ENCODE assay signal across 8 cellular contexts in the genomic region with DNA sequence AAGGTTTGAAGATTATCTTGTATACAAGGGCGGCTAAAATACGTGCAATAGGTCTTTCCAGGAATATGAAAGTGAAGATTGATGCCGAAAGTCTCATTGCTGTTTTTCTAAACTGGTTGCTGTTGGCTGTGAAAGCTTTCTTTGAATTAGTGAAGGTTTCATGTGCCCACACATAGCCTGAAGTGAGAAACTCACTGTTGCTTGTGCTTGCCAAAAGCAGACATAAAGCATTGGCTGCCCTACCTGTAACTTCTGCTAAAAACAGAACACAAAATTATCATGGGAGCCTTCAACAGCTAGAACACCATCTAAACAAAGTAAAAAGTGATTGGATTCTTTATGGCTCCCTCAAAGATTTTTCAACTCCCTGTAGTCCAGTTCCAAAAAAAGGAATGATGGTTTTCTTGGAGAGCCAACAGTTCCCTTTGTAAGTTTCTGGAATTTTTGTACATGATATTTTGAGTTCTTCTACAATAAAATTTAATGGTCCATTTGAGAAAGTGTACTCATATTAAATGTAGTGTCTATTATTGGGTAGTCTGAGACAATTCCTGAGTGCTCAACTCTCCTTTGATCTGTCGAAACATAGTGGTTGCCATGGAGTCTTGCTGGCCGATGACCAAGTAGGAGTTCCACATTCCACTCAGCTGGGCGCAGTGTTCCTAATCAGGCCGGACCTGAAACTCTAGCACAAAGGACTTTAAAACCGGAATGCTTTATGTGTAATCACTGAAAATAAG.
DNase-seq lines count a peak whose midpoint lies in the region; ATAC-seq and TF ChIP-seq lines count a peak whose summit lies in the region.

No MANE protein-coding gene starts in this region.

- no peaks in the 10 kb centered on the region for H3K9me3 Mint-ChIP-seq in activated naive CD8-positive, alpha-beta T cell treated with anti-CD3 and anti-CD28 coated beads for 36 hours

- H3K4me3 Mint-ChIP-seq in activated naive CD8-positive, alpha-beta T cell treated with anti-CD3 and anti-CD28 coated beads for 36 hours, result no peak overlapping the region

- TF ChIP-seq CTCF in AG09319 (IDR thresholded peaks at IDR 0.05; ENCODE audit: low read depth, low read length), result peak; percentile 22

- peak; percentile 46 for ATAC-seq in HG03521 (IDR thresholded peaks at IDR 0.05; ENCODE audit: unreplicated experiment)
- ATAC-seq in GM18870 (IDR thresholded peaks at IDR 0.05; ENCODE audit: unreplicated experiment), result no peak

- H3K36me3 Mint-ChIP-seq in activated naive CD8-positive, alpha-beta T cell treated with anti-CD3 and anti-CD28 coated beads for 36 hours, result no peaks in the 10 kb centered on the region

- H3K27me3 Mint-ChIP-seq in activated naive CD8-positive, alpha-beta T cell treated with anti-CD3 and anti-CD28 coated beads for 36 hours, result peaks cover 10% of the 10 kb centered on the region

- peak overlapping the region; percentile 51 for H3K27ac Mint-ChIP-seq in activated naive CD8-positive, alpha-beta T cell treated with anti-CD3 and anti-CD28 coated beads for 36 hours

- peaks cover 5% of the 10 kb centered on the region for H3K4me1 Mint-ChIP-seq in activated naive CD8-positive, alpha-beta T cell treated with anti-CD3 and anti-CD28 coated beads for 36 hours

- intact Hi-C loops in head of caudate nucleus (cut with DNase I), result no loop called here

- DNase-seq in AG09319 (ENCODE audit: extremely low read depth, low read depth), result peak; percentile 38
- DNase-seq in activated naive CD8-positive, alpha-beta T cell treated with anti-CD3 and anti-CD28 coated beads for 36 hours, result no peak
- peak in 40 of 42 donors; percentile 11 to 80 (median 50) for DNase-seq in head of caudate nucleus
- peak; percentile 68 for DNase-seq in pons (ENCODE audit: low spot score)
- DNase-seq in stimulated activated naive CD4-positive, alpha-beta T cell (lab: John Stamatoyannopoulos, UW), result no peak
- DNase-seq in stimulated activated naive CD4-positive, alpha-beta T cell treated with Interleukin-2 at 50 U/mL for 16 hours (lab: John Stamatoyannopoulos, UW), result no peak

Comparison
In these comparisons a context has a peak if more than half of its experiments do, and no peak if none do; other contexts are left out.
1. DNase-seq: peak in AG09319 (single experiment), head of caudate nucleus (40 of 42) and pons (single experiment); none in activated naive CD8-positive, alpha-beta T cell treated with anti-CD3 and anti-CD28 coated beads for 36 hours (single experiment), stimulated activated naive CD4-positive, alpha-beta T cell (0 of 6) and stimulated activated naive CD4-positive, alpha-beta T cell treated with Interleukin-2 at 50 U/mL for 16 hours (single experiment).